In the genomic region with DNA sequence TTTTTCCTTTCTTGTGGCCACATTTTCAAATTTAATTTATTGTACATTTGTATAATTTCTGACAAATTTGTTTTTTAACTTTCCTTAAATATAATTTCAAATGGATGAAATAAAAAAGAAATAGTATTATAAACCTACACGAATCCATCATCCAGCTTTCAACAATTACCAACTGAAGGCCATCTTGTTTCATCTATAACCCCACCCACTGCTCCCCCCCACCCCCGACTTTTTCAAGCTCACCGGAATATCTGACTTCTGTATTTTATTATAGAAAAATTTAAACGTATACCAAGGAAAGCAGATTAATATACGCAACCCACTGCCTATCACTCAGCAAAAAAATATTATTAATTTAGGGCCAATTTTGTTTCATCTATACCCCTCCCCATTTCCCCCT, we compare ENCODE assay signal across 8 cellular contexts. TPM values are rescaled to one million over a fixed set of nuclear protein-coding genes. Genes with fewer than 3 reads are reported as not detected.
DNase-seq lines count a peak whose midpoint lies in the region; ATAC-seq and TF ChIP-seq lines count a peak whose summit lies in the region.

No MANE protein-coding gene starts in this region.

- peaks cover 31% of the 10 kb centered on the region for H3K4me1 ChIP-seq in osteoblast (ENCODE audit: insufficient read depth, low read length)

- H3K9me3 ChIP-seq in osteoblast (ENCODE audit: low read depth, low read length): no peaks in the 10 kb centered on the region

- peaks cover 22% of the 10 kb centered on the region for H3K79me2 ChIP-seq in osteoblast (ENCODE audit: insufficient read depth, low read length)

- no peak for ATAC-seq in GM19023 (IDR thresholded peaks at IDR 0.05; ENCODE audit: unreplicated experiment)

- H3K27ac ChIP-seq in osteoblast (ENCODE audit: low read depth, low read length): peak overlapping the region; percentile 97

- H3K4me3 ChIP-seq in GM06990 (replicated peaks; ENCODE audit: low read depth, low read length): peak overlapping the region; percentile 79
- peak overlapping the region; percentile 75 for H3K4me3 ChIP-seq in osteoblast (ENCODE audit: insufficient read depth, low read length)

- DNase-seq in GM06990 (ENCODE audit: extremely low read depth, insufficient read length): no peak
- DNase-seq in NAMALWA (ENCODE audit: low spot score): peak; percentile 28
- DNase-seq in dermis blood vessel endothelial cell: peak; percentile 29
- DNase-seq in osteoblast (ENCODE audit: insufficient read length, low spot score, missing footprints): no peak
- DNase-seq in activated effector memory CD4-positive, alpha-beta T cell treated with anti-CD3 and anti-CD28 coated beads, Interleukin-2, amount 50 U/mL, for 16 hours: no peak
- no peak for DNase-seq in cerebellum (ENCODE audit: low spot score)
- no peak for DNase-seq in GF-D8 (lab: John Stamatoyannopoulos, UW)

- H3K27me3 ChIP-seq in GM06990 (replicated peaks; ENCODE audit: control insufficient read depth, insufficient read depth, low read length): no peaks in the 10 kb centered on the region
- H3K27me3 ChIP-seq in osteoblast (ENCODE audit: insufficient read depth, low read length): no peaks in the 10 kb centered on the region

- H4K20me1 ChIP-seq in osteoblast (ENCODE audit: insufficient read depth, low read length): peaks cover 8% of the 10 kb centered on the region

- no peak overlapping the region for H2AFZ ChIP-seq in osteoblast (ENCODE audit: low read length)

- H3K36me3 ChIP-seq in GM06990 (ENCODE audit: control insufficient read depth, insufficient read depth, low read length) (no peaks in the 10 kb centered on the region; the same call in 1 of the 2 replicates), osteoblast (ENCODE audit: insufficient read depth, low read length) (peaks cover 30% of the 10 kb centered on the region)

- H3K4me2 ChIP-seq in osteoblast (ENCODE audit: insufficient read depth, low read length): peak overlapping the region; percentile 83

- TF ChIP-seq CTCF in GM06990 (IDR thresholded peaks at IDR 0.05; ENCODE audit: insufficient read depth, low read length, poor library complexity, severe bottlenecking) (no peak), osteoblast (IDR thresholded peaks at IDR 0.05; ENCODE audit: extremely low read depth, low read depth, low read length) (no peak)

RNA-seq across cellular contexts. Expression of a gene that starts 1.1 kb away (rescaled TPM):
- total RNA-seq in dermis blood vessel endothelial cell (597 and 724 TPM in 2 replicates), osteoblast (678 and 953 TPM in 2 replicates), cerebellum (207 TPM)

RNA-seq across cellular contexts. Expression of a gene that starts 25.3 kb away (rescaled TPM):
- total RNA-seq in dermis blood vessel endothelial cell: not detected in 2 replicates
- not detected in 2 replicates for total RNA-seq in osteoblast
- total RNA-seq in cerebellum: not detected

RNA-seq across cellular contexts. Expression of a gene that starts 56.6 kb away (rescaled TPM):
- total RNA-seq in dermis blood vessel endothelial cell (20.6 and 30.3 TPM in 2 replicates), osteoblast (33.0 and 38.7 TPM in 2 replicates), cerebellum (19.5 TPM)

Comparison
In these comparisons a context has a peak if more than half of its experiments do, and no peak if none do; other contexts are left out.
1. DNase-seq: peak in NAMALWA (single experiment) and dermis blood vessel endothelial cell (single experiment); none in GM06990 (single experiment), osteoblast (single experiment), activated effector memory CD4-positive, alpha-beta T cell treated with anti-CD3 and anti-CD28 coated beads, Interleukin-2, amount 50 U/mL, for 16 hours (single experiment), cerebellum (single experiment) and GF-D8 (single experiment).